In the genomic region with DNA sequence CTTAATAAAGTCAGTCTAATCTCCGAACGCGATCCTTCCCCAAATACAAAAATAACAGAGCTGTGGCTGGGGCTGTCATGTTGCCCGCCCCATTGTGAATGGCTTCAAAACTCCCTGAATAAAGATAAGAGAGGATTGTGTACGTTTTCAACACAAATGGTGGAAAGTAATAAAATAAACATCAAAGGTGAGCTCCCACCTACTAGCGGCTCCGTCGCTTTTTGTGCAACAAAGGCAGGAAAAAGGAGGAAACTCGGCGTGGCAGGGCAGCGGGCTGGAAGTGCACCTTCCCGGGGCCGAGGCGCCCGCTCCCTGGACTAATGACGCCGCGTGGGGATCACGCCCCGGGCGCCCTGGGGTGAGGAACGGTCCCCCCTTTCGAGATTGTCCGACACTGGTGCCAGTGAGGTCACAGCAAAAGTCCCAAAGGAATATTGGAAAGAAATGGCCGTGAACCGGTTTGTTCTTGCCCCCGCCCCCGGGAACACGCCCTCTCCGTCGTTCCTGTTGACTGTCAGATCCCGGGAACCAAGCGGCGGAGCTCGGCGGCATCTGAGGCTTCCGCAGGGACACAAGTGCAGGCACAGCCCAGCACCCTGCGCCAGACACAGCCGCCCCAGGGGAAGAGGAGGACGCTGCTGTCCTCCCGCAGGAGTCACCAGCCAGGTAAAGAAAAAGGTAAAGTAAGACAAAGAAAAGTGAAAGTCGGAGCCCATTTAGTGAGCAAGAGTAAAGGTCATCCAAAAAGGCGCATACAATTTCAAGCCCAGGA, we compare ENCODE assay signal across 8 cellular contexts. TPM values are rescaled to one million over a fixed set of nuclear protein-coding genes. Genes with fewer than 3 reads are reported as not detected.
DNase-seq lines count a peak whose midpoint lies in the region; ATAC-seq and TF ChIP-seq lines count a peak whose summit lies in the region.

No MANE protein-coding gene starts in this region.

- H3K27ac ChIP-seq in cardiac muscle cell (no peak overlapping the region), breast epithelium (peak overlapping the region; percentile 46 to 83), lung (ENCODE audit: low read depth in 1 of 2, low read length in 1 of 2) (peak overlapping the region in 1 of 2 donors; percentile 78), upper lobe of right lung (peak overlapping the region; percentile 84)

- no peaks in the 10 kb centered on the region for H3K9me3 ChIP-seq in cardiac muscle cell (ENCODE audit: low read depth)
- H3K9me3 ChIP-seq in breast epithelium = no peaks in the 10 kb centered on the region
- no peaks in the 10 kb centered on the region for H3K9me3 ChIP-seq in lung (ENCODE audit: control insufficient read depth in 2 of 2, insufficient read depth in 1 of 2, low read length in 1 of 2)
- no peaks in the 10 kb centered on the region for H3K9me3 ChIP-seq in upper lobe of right lung

- H3K27me3 ChIP-seq in cardiac muscle cell (peaks cover 88% of the 10 kb centered on the region), breast epithelium (peaks cover 0 to 54% of the 10 kb centered on the region in 2 donors), lung (ENCODE audit: control insufficient read depth, insufficient read depth) (no peaks in the 10 kb centered on the region), upper lobe of right lung (peaks cover 26% of the 10 kb centered on the region)

- H3K4me1 ChIP-seq in cardiac muscle cell (ENCODE audit: low read depth) = peaks cover 4% of the 10 kb centered on the region
- peaks cover 0 to 6% of the 10 kb centered on the region in 2 donors for H3K4me1 ChIP-seq in breast epithelium
- H3K4me1 ChIP-seq in lung (ENCODE audit: control insufficient read depth in 2 of 2, insufficient read depth in 2 of 2, low read length in 2 of 2) = peaks cover 4 to 13% of the 10 kb centered on the region in 2 donors
- no peaks in the 10 kb centered on the region for H3K4me1 ChIP-seq in upper lobe of right lung

- intact Hi-C loops in Right ventricle myocardium superior (cut with DNase I) (no loop called here), breast epithelium (cut with DNase I; ENCODE audit: low total_unique reads) (no loop called here), upper lobe of right lung (cut with DNase I) (loop anchor here (10.0 kb wide), 1 partner anchor 74 kb away; a partner anchor contains a TSS)

- DNase-seq in cardiac muscle cell (ENCODE audit: low read depth in 1 of 2, low spot score in 1 of 2) (peak in 1 of 2 donors; percentile 48), Right ventricle myocardium superior (no peak), breast epithelium (ENCODE audit: low spot score in 2 of 2) (peak in 1 of 2 donors; percentile 40), lung (ENCODE audit: low spot score) (peak; percentile 72), upper lobe of right lung (peak; percentile 90), SKM-1 (lab: John Stamatoyannopoulos, UW; ENCODE audit: unreplicated experiment) (no peak)

- no peak for ATAC-seq in Right ventricle myocardium superior (ENCODE audit: poor library complexity)
- peak; percentile 28 for ATAC-seq in lung (ENCODE audit: insufficient read depth, low FRiP score)
- peak; percentile 41 for ATAC-seq in upper lobe of right lung
- ATAC-seq in GM18502 (IDR thresholded peaks at IDR 0.05; ENCODE audit: poor library complexity, unreplicated experiment) = no peak
- no peak for ATAC-seq in GM18498 (IDR thresholded peaks at IDR 0.05; ENCODE audit: unreplicated experiment)

- 3 to 6% methylated on average over 43 of the region's 43 CpGs for WGBS in lung, 2 donors

- H3K36me3 ChIP-seq in cardiac muscle cell (no peaks in the 10 kb centered on the region), breast epithelium (no peaks in the 10 kb centered on the region), lung (ENCODE audit: control insufficient read depth in 2 of 2, insufficient read depth in 2 of 2, low read length in 2 of 2) (no peaks in the 10 kb centered on the region), upper lobe of right lung (no peaks in the 10 kb centered on the region)

- no peak for TF ChIP-seq POLR2A in breast epithelium (IDR thresholded peaks at IDR 0.05)

- TF ChIP-seq CTCF in cardiac muscle cell (IDR thresholded peaks at IDR 0.05; ENCODE audit: low read depth, low read length) = no peak
- no peak for TF ChIP-seq CTCF in breast epithelium (IDR thresholded peaks at IDR 0.05)
- TF ChIP-seq CTCF in lung (IDR thresholded peaks at IDR 0.05; ENCODE audit: control extremely low read depth, extremely low read depth) = no peak
- TF ChIP-seq CTCF in upper lobe of right lung (IDR thresholded peaks at IDR 0.05) = no peak

- H3K4me3 ChIP-seq in cardiac muscle cell (peak overlapping the region; percentile 29), breast epithelium (peak overlapping the region; percentile 38 to 61 (median 52)), lung (no peak overlapping the region), upper lobe of right lung (peak overlapping the region; percentile 58)

RNA-seq across cellular contexts. Expression of a gene that starts 1.1 kb away (rescaled TPM):
- total RNA-seq in cardiac muscle cell = not detected in 2 replicates
- polyA plus RNA-seq in cardiac muscle cell = not detected in 2 replicates
- not detected for total RNA-seq in Right ventricle myocardium superior
- total RNA-seq in breast epithelium = 1 to 10 TPM in 1 of 3 donors, under 1 TPM in 1, not detected in 1; 0.16 to 1.5 TPM
- total RNA-seq in lung = 10 to 100 TPM in 1 of 2 donors, 1 to 10 TPM in 1; 2.0 to 22.9 TPM
- 10 to 100 TPM in 1 of 2 donors, 1 to 10 TPM in 1; 1.5 to 11.7 TPM for polyA plus RNA-seq in lung
- total RNA-seq in upper lobe of right lung = 12.3 TPM

Comparison
In these comparisons a context has a peak if more than half of its experiments do, and no peak if none do; other contexts are left out.
1. DNase-seq: peak in lung (single experiment) and upper lobe of right lung (single experiment); none in Right ventricle myocardium superior (single experiment) and SKM-1 (single experiment).
2. ATAC-seq: peak in lung (single experiment) and upper lobe of right lung (single experiment); none in Right ventricle myocardium superior (single experiment), GM18502 (single experiment) and GM18498 (single experiment).